ENCODE assay signal across 12 cellular contexts in genomic region chr20:54131125-54131524, GRCh38. TPM values are rescaled to one million over a fixed set of nuclear protein-coding genes. Genes with fewer than 3 reads are reported as not detected.
"Had no signal": no experiment of that assay in that cellular context is flagged by ENCODE, and none has a peak within 500 bp of the region (broad histone marks: within the 10 kb centered on the region; RNA-seq: fewer than 3 reads in every experiment).

No MANE protein-coding gene starts in this region.

RNA-seq across cellular contexts. Expression of gene CYP24A1, which starts 42.7 kb away (rescaled TPM):
- total RNA-seq: natural killer cell treated with Interleukin-12 subunit alpha and Interleukin-12 subunit beta and Interleukin-15 and Interleukin-18, amount 100 ng/mL, for 72 hours; osteocyte; posterior vena cava; pulmonary artery endothelial cell; sciatic nerve; stomach; subcutaneous adipose tissue; temporal lobe; thoracic aorta; tibial nerve had no signal
- polyA plus RNA-seq: naive thymus-derived CD8-positive, alpha-beta T cell; pancreas had no signal
